Comparison of ENCODE assay signal across 8 cellular contexts in genomic region chr11:114180301-114181055, GRCh38.
DNase-seq lines count a peak whose midpoint lies in the region; ATAC-seq and TF ChIP-seq lines count a peak whose summit lies in the region.

No MANE protein-coding gene starts in this region.

- no peaks in the 10 kb centered on the region for H3K27me3 ChIP-seq in CD8-positive, alpha-beta T cell (ENCODE audit: insufficient read depth, low read length)
- peaks cover 65% of the 10 kb centered on the region for H3K27me3 ChIP-seq in smooth muscle cell (ENCODE audit: low read depth)

- peak overlapping the region; percentile 46 for H3K27ac Mint-ChIP-seq in CD8-positive, alpha-beta T cell
- H3K27ac Mint-ChIP-seq in activated CD8-positive, alpha-beta T cell treated with anti-CD3 and anti-CD28 coated beads, Interleukin-2, amount 10 ng/mL, durations not matched to agents 7 days and 5 days: peak overlapping the region; percentile 69
- H3K27ac Mint-ChIP-seq in activated T-helper 17 cell treated with anti-CD3 and anti-CD28 coated beads, Interleukin-2, amount 50 U/mL, for 72 hours: no peak overlapping the region

- POLR2A ChIA-PET in CD8-positive, alpha-beta T cell (lab: Charles Lee): interaction anchor here (1.0 to 8.5 kb wide), 5 partner anchors 9 to 120 kb away, joined by 3 to 103 read pairs (median 13); no protein-coding TSS in a partner anchor
- POLR2A ChIA-PET in activated CD8-positive, alpha-beta T cell treated with anti-CD3 and anti-CD28 coated beads, Interleukin-2, amount 10 ng/mL, durations not matched to agents 7 days and 5 days (lab: Charles Lee): interaction anchor here (0.6 to 1.2 kb wide), 4 partner anchors 9 to 885 kb away, joined by 3 to 4 read pairs (median 3); no protein-coding TSS in a partner anchor

- ATAC-seq in CD8-positive, alpha-beta T cell: no peak
- no peak for ATAC-seq in activated CD8-positive, alpha-beta T cell treated with anti-CD3 and anti-CD28 coated beads, Interleukin-2, amount 10 ng/mL, durations not matched to agents 7 days and 5 days
- ATAC-seq in activated T-helper 17 cell treated with anti-CD3 and anti-CD28 coated beads, Interleukin-2, amount 50 U/mL, for 72 hours (replicated peaks): no peak
- ATAC-seq in HG02884 (IDR thresholded peaks at IDR 0.05; ENCODE audit: unreplicated experiment): no peak
- ATAC-seq in HG02870 (IDR thresholded peaks at IDR 0.05; ENCODE audit: unreplicated experiment): no peak

- H3F3A ChIP-seq in smooth muscle cell (ENCODE audit: low read depth): no peaks in the 10 kb centered on the region

- no peak overlapping the region for H2AFZ ChIP-seq in smooth muscle cell (ENCODE audit: low read depth)

- intact Hi-C loops in CD8-positive, alpha-beta T cell (cut with DNase I, micrococcal nuclease): loop anchor here (1.0 to 5.0 kb wide), 5 partner anchors 33 to 144 kb away; no protein-coding TSS in a partner anchor

- no peaks in the 10 kb centered on the region for H3K36me3 Mint-ChIP-seq in CD8-positive, alpha-beta T cell
- H3K36me3 Mint-ChIP-seq in activated CD8-positive, alpha-beta T cell treated with anti-CD3 and anti-CD28 coated beads, Interleukin-2, amount 10 ng/mL, durations not matched to agents 7 days and 5 days (ENCODE audit: low read depth): peaks cover 32% of the 10 kb centered on the region
- H3K36me3 Mint-ChIP-seq in activated T-helper 17 cell treated with anti-CD3 and anti-CD28 coated beads, Interleukin-2, amount 50 U/mL, for 72 hours (ENCODE audit: low read depth): no peaks in the 10 kb centered on the region

- H3K4me2 ChIP-seq in smooth muscle cell: no peak overlapping the region

- H3K4me3 ChIP-seq in CD8-positive, alpha-beta T cell (ENCODE audit: low read depth, low read length): no peak overlapping the region
- H3K4me3 ChIP-seq in smooth muscle cell: no peak overlapping the region

- in situ Hi-C loops in KBM-7 (cut with MboI; ENCODE audit: low pct_unique_long_range_greater_than_20kb, low sequenced_read_pairs): no loop called here

- TF ChIP-seq CTCF in CD8-positive, alpha-beta T cell (IDR thresholded peaks at IDR 0.05): peak; percentile 36
- TF ChIP-seq CTCF in smooth muscle cell (IDR thresholded peaks at IDR 0.05; ENCODE audit: borderline replicate concordance, insufficient read depth, poor library complexity, severe bottlenecking): peak; percentile 47

- H3K4me1 ChIP-seq in CD8-positive, alpha-beta T cell (ENCODE audit: insufficient read depth, low read length): peaks cover 64% of the 10 kb centered on the region
- H3K4me1 ChIP-seq in smooth muscle cell (ENCODE audit: low read depth): peaks cover 7% of the 10 kb centered on the region

- H3K4me3 Mint-ChIP-seq in CD8-positive, alpha-beta T cell: peak overlapping the region; percentile 12
- no peak overlapping the region for H3K4me3 Mint-ChIP-seq in activated CD8-positive, alpha-beta T cell treated with anti-CD3 and anti-CD28 coated beads, Interleukin-2, amount 10 ng/mL, durations not matched to agents 7 days and 5 days
- H3K4me3 Mint-ChIP-seq in activated T-helper 17 cell treated with anti-CD3 and anti-CD28 coated beads, Interleukin-2, amount 50 U/mL, for 72 hours: no peak overlapping the region

- H3K4me1 Mint-ChIP-seq in CD8-positive, alpha-beta T cell (ENCODE audit: low read depth): peaks cover 77% of the 10 kb centered on the region
- peaks cover 81% of the 10 kb centered on the region for H3K4me1 Mint-ChIP-seq in activated CD8-positive, alpha-beta T cell treated with anti-CD3 and anti-CD28 coated beads, Interleukin-2, amount 10 ng/mL, durations not matched to agents 7 days and 5 days (ENCODE audit: low read depth)
- peaks cover 35% of the 10 kb centered on the region for H3K4me1 Mint-ChIP-seq in activated T-helper 17 cell treated with anti-CD3 and anti-CD28 coated beads, Interleukin-2, amount 50 U/mL, for 72 hours

- DNase-seq in CD8-positive, alpha-beta T cell: peak in 2 of 7 experiments; percentile 39 to 48
- DNase-seq in KBM-7: peak; percentile 45
- DNase-seq in activated CD8-positive, alpha-beta T cell treated with anti-CD3 and anti-CD28 coated beads, Interleukin-2, amount 10 ng/mL, durations not matched to agents 7 days and 5 days: no peak
- DNase-seq in hippocampal formation (lab: John Stamatoyannopoulos, UW): peak; percentile 31 to 54
- DNase-seq in smooth muscle cell (lab: John Stamatoyannopoulos, UW; ENCODE audit: unreplicated experiment): no peak

- H3K27ac ChIP-seq in CD8-positive, alpha-beta T cell (ENCODE audit: low read depth, low read length): no peak overlapping the region
- H3K27ac ChIP-seq in smooth muscle cell (ENCODE audit: low read depth): no peak overlapping the region

- H4K20me1 ChIP-seq in smooth muscle cell (ENCODE audit: low read depth): no peaks in the 10 kb centered on the region

- CTCF ChIA-PET in CD8-positive, alpha-beta T cell (lab: Charles Lee): interaction anchor here (0.7 to 9.8 kb wide), 11 partner anchors 9 to 284 kb away, joined by 3 to 83 read pairs (median 11); partner anchors contain the start of gene ZBTB16
- CTCF ChIA-PET in activated CD8-positive, alpha-beta T cell treated with anti-CD3 and anti-CD28 coated beads, Interleukin-2, amount 10 ng/mL, durations not matched to agents 7 days and 5 days (lab: Charles Lee): interaction anchor here (0.6 to 8.9 kb wide), 15 partner anchors 9 to 153 kb away, joined by 3 to 89 read pairs (median 4); no protein-coding TSS in a partner anchor

- no peaks in the 10 kb centered on the region for H3K9me3 ChIP-seq in CD8-positive, alpha-beta T cell (ENCODE audit: low read length)
- no peaks in the 10 kb centered on the region for H3K9me3 ChIP-seq in smooth muscle cell (replicated peaks; ENCODE audit: low read depth)

- H3K27me3 Mint-ChIP-seq in CD8-positive, alpha-beta T cell (ENCODE audit: low read depth): no peaks in the 10 kb centered on the region
- no peaks in the 10 kb centered on the region for H3K27me3 Mint-ChIP-seq in activated CD8-positive, alpha-beta T cell treated with anti-CD3 and anti-CD28 coated beads, Interleukin-2, amount 10 ng/mL, durations not matched to agents 7 days and 5 days (ENCODE audit: low read depth)
- H3K27me3 Mint-ChIP-seq in activated T-helper 17 cell treated with anti-CD3 and anti-CD28 coated beads, Interleukin-2, amount 50 U/mL, for 72 hours: no peaks in the 10 kb centered on the region

- H3K9ac ChIP-seq in smooth muscle cell (ENCODE audit: low read depth): no peak overlapping the region

- 82% methylated on average over 7 of the region's 7 CpGs for WGBS in smooth muscle cell (ENCODE audit: low lambda C conversion rate)

- no peaks in the 10 kb centered on the region for H3K79me2 ChIP-seq in smooth muscle cell (ENCODE audit: low read depth)

- no peaks in the 10 kb centered on the region for H3K9me3 Mint-ChIP-seq in CD8-positive, alpha-beta T cell
- H3K9me3 Mint-ChIP-seq in activated CD8-positive, alpha-beta T cell treated with anti-CD3 and anti-CD28 coated beads, Interleukin-2, amount 10 ng/mL, durations not matched to agents 7 days and 5 days (ENCODE audit: insufficient read depth): no peaks in the 10 kb centered on the region
- no peaks in the 10 kb centered on the region for H3K9me3 Mint-ChIP-seq in activated T-helper 17 cell treated with anti-CD3 and anti-CD28 coated beads, Interleukin-2, amount 50 U/mL, for 72 hours

- no peaks in the 10 kb centered on the region for H3K36me3 ChIP-seq in CD8-positive, alpha-beta T cell (ENCODE audit: insufficient read depth, low read length)
- no peaks in the 10 kb centered on the region for H3K36me3 ChIP-seq in smooth muscle cell (ENCODE audit: low read depth)

Comparison
In these comparisons a context has a peak if more than half of its experiments do, and no peak if none do; other contexts are left out.
1. DNase-seq: peak in KBM-7 (single experiment) and hippocampal formation (2 of 2); none in activated CD8-positive, alpha-beta T cell treated with anti-CD3 and anti-CD28 coated beads, Interleukin-2, amount 10 ng/mL, durations not matched to agents 7 days and 5 days (single experiment) and smooth muscle cell (single experiment).